In the genomic region with DNA sequence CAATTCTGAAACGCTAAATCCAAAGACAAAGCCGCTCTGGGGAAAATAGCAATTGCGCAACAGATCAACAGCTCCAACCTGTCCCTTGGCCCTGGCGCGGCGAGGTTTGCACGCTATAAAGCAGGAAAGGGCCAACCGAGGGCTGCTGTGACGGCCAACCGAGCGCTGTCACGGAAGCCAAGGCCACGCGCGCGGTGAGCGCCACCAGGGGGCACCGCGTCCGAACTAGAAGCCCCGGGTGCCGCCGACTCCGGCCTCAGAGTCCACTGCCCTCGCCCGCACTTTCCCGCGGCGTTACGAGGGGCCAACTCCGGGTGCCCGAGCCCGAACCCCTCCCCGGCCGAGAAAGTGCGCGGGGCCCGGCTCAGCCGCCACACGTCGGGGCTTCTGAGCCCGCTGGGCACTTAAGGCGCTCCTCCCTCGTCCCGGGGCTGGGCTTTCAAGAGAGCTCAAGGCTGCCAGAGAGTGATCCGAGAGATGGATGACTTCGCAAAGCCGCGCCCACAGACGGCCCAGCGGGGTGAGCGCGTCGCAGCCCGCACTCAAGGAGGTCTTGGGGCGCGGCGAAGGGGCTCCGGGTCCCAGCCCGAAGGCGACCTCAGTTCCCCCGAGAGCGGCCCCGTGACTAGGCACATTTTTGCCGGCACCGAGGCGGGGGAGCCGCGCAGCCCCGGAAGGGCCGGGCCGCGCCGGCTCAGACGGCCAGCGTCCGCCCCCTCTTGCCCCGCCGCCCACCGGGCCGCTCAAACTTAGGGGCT, we compare ENCODE assay signal across 8 cellular contexts. TPM values are rescaled to one million over a fixed set of nuclear protein-coding genes. Genes with fewer than 3 reads are reported as not detected.
DNase-seq lines count a peak whose midpoint lies in the region; ATAC-seq and TF ChIP-seq lines count a peak whose summit lies in the region.

No MANE protein-coding gene starts in this region.

- DNase-seq in GM10266 (ENCODE audit: extremely low spot score) (peak; percentile 83), NB4 (ENCODE audit: low read depth) (peak; percentile 99), SK-N-DZ (ENCODE audit: low spot score) (peak; percentile 96), glomerular visceral epithelial cell (ENCODE audit: extremely low spot score) (peak; percentile 98), omental fat pad (ENCODE audit: low spot score) (peak; percentile 98), testis (peak; percentile 98)

- peak; percentile 62 for TF ChIP-seq POLR2A in NB4 (IDR thresholded peaks at IDR 0.05; ENCODE audit: extremely low read depth, insufficient read length)
- TF ChIP-seq POLR2A in testis (IDR thresholded peaks at IDR 0.05), result no peak

- H3K9me3 Mint-ChIP-seq in activated naive CD4-positive, alpha-beta T cell treated with anti-CD3 and anti-CD28 coated beads, Interleukin-2, amount 50 U/mL, for 24 hours, result no peaks in the 10 kb centered on the region

- H3K4me1 Mint-ChIP-seq in activated naive CD4-positive, alpha-beta T cell treated with anti-CD3 and anti-CD28 coated beads, Interleukin-2, amount 50 U/mL, for 24 hours, result peaks cover 56% of the 10 kb centered on the region

- no peaks in the 10 kb centered on the region for H3K27me3 ChIP-seq in testis

- WGBS in testis, 2 donors, result 0 to 1% methylated on average over 29 to 37 of the region's 81 CpGs

- no peaks in the 10 kb centered on the region for H3K9me3 ChIP-seq in testis

- intact Hi-C loops in testis (cut with DNase I; ENCODE audit: low total_unique reads), result loop anchor here (5.0 to 10.0 kb wide), 2 partner anchors 51 to 99 kb away; a partner anchor contains a TSS

- H3K27ac ChIP-seq in testis, result peak overlapping the region; percentile 100

- H3K27me3 Mint-ChIP-seq in activated naive CD4-positive, alpha-beta T cell treated with anti-CD3 and anti-CD28 coated beads, Interleukin-2, amount 50 U/mL, for 24 hours, result no peaks in the 10 kb centered on the region

- peak; percentile 41 for ATAC-seq in HG02571 (IDR thresholded peaks at IDR 0.05; ENCODE audit: unreplicated experiment)
- peak; percentile 89 for ATAC-seq in omental fat pad (ENCODE audit: low FRiP score)

- peaks cover 37% of the 10 kb centered on the region for H3K4me1 ChIP-seq in testis

- peak overlapping the region; percentile 96 for H3K4me3 Mint-ChIP-seq in activated naive CD4-positive, alpha-beta T cell treated with anti-CD3 and anti-CD28 coated beads, Interleukin-2, amount 50 U/mL, for 24 hours

- TF ChIP-seq CTCF in GM10266 (IDR thresholded peaks at IDR 0.05; ENCODE audit: control insufficient read depth, insufficient read depth, low read depth, missing control alignments) (peak; percentile 92), NB4 (IDR thresholded peaks at IDR 0.05; ENCODE audit: low read depth, low read length) (peak; percentile 64), omental fat pad (IDR thresholded peaks at IDR 0.05) (peak in 1 of 3 donors; percentile 87), testis (IDR thresholded peaks at IDR 0.05) (peak; percentile 79 to 94 (median 90))

- H3K4me3 ChIP-seq in NB4 (ENCODE audit: low read depth, low read length) (peak overlapping the region; percentile 83), testis (peak overlapping the region; percentile 99 to 100)

- H3K36me3 Mint-ChIP-seq in activated naive CD4-positive, alpha-beta T cell treated with anti-CD3 and anti-CD28 coated beads, Interleukin-2, amount 50 U/mL, for 24 hours, result peaks cover 11% of the 10 kb centered on the region

- H3K36me3 ChIP-seq in testis (ENCODE audit: low read depth, missing control alignments), result no peaks in the 10 kb centered on the region

- peak overlapping the region; percentile 98 for H3K27ac Mint-ChIP-seq in activated naive CD4-positive, alpha-beta T cell treated with anti-CD3 and anti-CD28 coated beads, Interleukin-2, amount 50 U/mL, for 24 hours

RNA-seq across cellular contexts. Expression of a gene that starts 0.9 kb away (rescaled TPM):
- 25.8 and 33.2 TPM in 2 replicates for polyA plus RNA-seq in SK-N-DZ (2014; cell fraction: cytosol; rRNA removed)
- 27.5 and 49.4 TPM in 2 replicates for polyA plus RNA-seq in SK-N-DZ (2014; cell fraction: nucleus; rRNA removed)
- total RNA-seq in omental fat pad, result 100 to 1,000 TPM in 2 of 4 donors, 10 to 100 TPM in 2; 88.5 to 140 (median 106) TPM
- total RNA-seq in testis, result 100 to 1,000 TPM; 126 to 132 TPM
- polyA plus RNA-seq in testis (ENCODE audit: insufficient read depth, low read depth, low replicate concordance), result 72.7 TPM

RNA-seq across cellular contexts. Expression of a gene that starts 51.0 kb away (rescaled TPM):
- polyA plus RNA-seq in SK-N-DZ (2014; cell fraction: cytosol; rRNA removed), result 86.1 and 98.5 TPM in 2 replicates
- polyA plus RNA-seq in SK-N-DZ (2014; cell fraction: nucleus; rRNA removed), result 72.0 and 185 TPM in 2 replicates
- total RNA-seq in omental fat pad (10 to 100 TPM; 53.1 to 92.4 (median 67.0) TPM), testis (100 to 1,000 TPM in 1 of 2 donors, 10 to 100 TPM in 1; 81.3 to 103 TPM)
- polyA plus RNA-seq in testis (ENCODE audit: insufficient read depth, low read depth, low replicate concordance), result 284 TPM

Comparison
In these comparisons a context has a peak if more than half of its experiments do, and no peak if none do; other contexts are left out.
1. Peak in every context shown above with its lines: DNase-seq, ATAC-seq, H3K4me3 ChIP-seq and H3K27ac ChIP-seq.